Comparison of ENCODE assay signal across 8 cellular contexts in the genomic region with DNA sequence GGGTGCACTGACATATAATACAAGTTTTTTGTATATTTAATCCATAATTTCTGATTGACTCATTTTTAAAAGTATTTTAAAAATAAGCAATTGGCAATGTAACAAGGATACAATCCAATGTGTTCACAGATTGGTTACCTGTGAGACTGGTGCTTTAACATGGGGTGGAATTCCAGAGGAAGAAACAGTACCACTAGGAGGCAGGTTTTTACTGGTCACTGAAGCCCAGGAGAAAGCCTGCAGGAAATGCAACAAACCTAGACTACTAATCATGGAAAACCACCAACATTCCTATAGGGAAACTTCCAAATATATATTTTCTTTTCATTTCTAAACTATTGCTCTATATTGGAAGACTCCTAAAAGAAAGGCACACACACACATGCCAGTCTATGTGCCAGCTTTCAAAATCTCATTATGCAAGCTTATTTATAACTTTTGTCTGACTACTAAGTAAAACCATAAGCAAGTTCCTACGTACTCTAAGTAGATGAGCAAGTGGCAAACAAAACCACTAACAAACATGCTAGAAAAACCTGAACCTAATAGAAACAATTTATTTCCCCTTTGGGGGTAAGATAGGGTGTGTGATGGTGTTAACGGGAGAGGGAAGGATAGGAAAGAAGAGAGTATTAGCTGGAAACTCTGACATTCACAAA. TPM values are rescaled to one million over a fixed set of nuclear protein-coding genes. Genes with fewer than 3 reads are reported as not detected.
DNase-seq lines count a peak whose midpoint lies in the region; ATAC-seq, FAIRE-seq and TF ChIP-seq lines count a peak whose summit lies in the region.

No MANE protein-coding gene starts in this region.

- POLR2A ChIA-PET in naive thymus-derived CD8-positive, alpha-beta T cell (lab: Charles Lee): interaction anchor here (0.6 to 4.0 kb wide), 3 partner anchors 19 to 189 kb away, joined by 5 to 28 read pairs (median 6); a partner anchor contains a TSS

- no peak overlapping the region for H3K4me3 ChIP-seq in choroid plexus epithelial cell (ENCODE audit: low read depth, low read length)

- peak overlapping the region in 8 of 10 donors; percentile 0 to 84 (median 30) for H3K4me3 Mint-ChIP-seq in naive thymus-derived CD8-positive, alpha-beta T cell

- H3K36me3 Mint-ChIP-seq in naive thymus-derived CD8-positive, alpha-beta T cell: peaks cover 0 to 87% (median 13%) of the 10 kb centered on the region in 3 donors

- peak; percentile 25 for FAIRE-seq in D721Med (lab: Jason Lieb, UNC)

- no peak for DNase-seq in D721Med (ENCODE audit: insufficient read length, low spot score)
- DNase-seq in KBM-7: peak; percentile 28
- peak; percentile 65 for DNase-seq in choroid plexus epithelial cell (ENCODE audit: low read depth)
- peak in 1 of 10 donors; percentile 38 for DNase-seq in naive thymus-derived CD8-positive, alpha-beta T cell
- no peak for DNase-seq in stimulated activated CD4-positive, alpha-beta T cell treated with anti-CD3 and anti-CD28 coated beads, Interleukin-2, amount 100 ng/mL, for 48 hours
- DNase-seq in stimulated activated CD8-positive, alpha-beta memory T cell treated with anti-CD3 and anti-CD28 coated beads, Interleukin-4, amount 100 ng/mL, for 48 hours: no peak
- no peak for DNase-seq in NCI-H446 treated with DMSO at 0.1 percent for 48 hours (lab: John Stamatoyannopoulos, UW)
- no peak for DNase-seq in central memory CD4-positive, alpha-beta T cell

- in situ Hi-C loops in KBM-7 (cut with MboI; ENCODE audit: low pct_unique_long_range_greater_than_20kb, low sequenced_read_pairs): no loop called here

- peaks cover 25 to 63% (median 49%) of the 10 kb centered on the region in 4 donors for H3K4me1 Mint-ChIP-seq in naive thymus-derived CD8-positive, alpha-beta T cell

- H3K9me3 Mint-ChIP-seq in naive thymus-derived CD8-positive, alpha-beta T cell: no peaks in the 10 kb centered on the region

- peak overlapping the region; percentile 63 to 98 (median 88) for H3K27ac Mint-ChIP-seq in naive thymus-derived CD8-positive, alpha-beta T cell

- peak in 1 of 2 donors; percentile 6 for ATAC-seq in naive thymus-derived CD8-positive, alpha-beta T cell

- TF ChIP-seq CTCF in D721Med (IDR thresholded peaks at IDR 0.05; ENCODE audit: insufficient read depth, missing control alignments) (peak; percentile 42), choroid plexus epithelial cell (conservative IDR thresholded peaks at IDR 0.05; ENCODE audit: low read depth, low read length) (peak; percentile 72)

- H3K27me3 Mint-ChIP-seq in naive thymus-derived CD8-positive, alpha-beta T cell: no peaks in the 10 kb centered on the region

RNA-seq across cellular contexts. Expression of a gene that starts 19.2 kb away (rescaled TPM):
- 100 to 1,000 TPM; 172 to 190 TPM for total RNA-seq in naive thymus-derived CD8-positive, alpha-beta T cell
- polyA plus RNA-seq in naive thymus-derived CD8-positive, alpha-beta T cell: 100 to 1,000 TPM; 116 to 125 (median 121) TPM

RNA-seq across cellular contexts. Expression of a gene that starts 23.6 kb away (rescaled TPM):
- total RNA-seq in naive thymus-derived CD8-positive, alpha-beta T cell: 1 to 10 TPM in 1 of 2 experiments, under 1 TPM in 1; 0.82 to 1.0 TPM
- 1 to 10 TPM in 1 of 3 donors, under 1 TPM in 2; 0.20 to 1.0 (median 0.58) TPM for polyA plus RNA-seq in naive thymus-derived CD8-positive, alpha-beta T cell

Comparison
In these comparisons a context has a peak if more than half of its experiments do, and no peak if none do; other contexts are left out.
1. DNase-seq: peak in KBM-7 (single experiment) and choroid plexus epithelial cell (single experiment); none in D721Med (single experiment), stimulated activated CD4-positive, alpha-beta T cell treated with anti-CD3 and anti-CD28 coated beads, Interleukin-2, amount 100 ng/mL, for 48 hours (0 of 2), stimulated activated CD8-positive, alpha-beta memory T cell treated with anti-CD3 and anti-CD28 coated beads, Interleukin-4, amount 100 ng/mL, for 48 hours (single experiment), NCI-H446 treated with DMSO at 0.1 percent for 48 hours (single experiment) and central memory CD4-positive, alpha-beta T cell (single experiment).